ENCODE assay signal across 11 cellular contexts in the genomic region with DNA sequence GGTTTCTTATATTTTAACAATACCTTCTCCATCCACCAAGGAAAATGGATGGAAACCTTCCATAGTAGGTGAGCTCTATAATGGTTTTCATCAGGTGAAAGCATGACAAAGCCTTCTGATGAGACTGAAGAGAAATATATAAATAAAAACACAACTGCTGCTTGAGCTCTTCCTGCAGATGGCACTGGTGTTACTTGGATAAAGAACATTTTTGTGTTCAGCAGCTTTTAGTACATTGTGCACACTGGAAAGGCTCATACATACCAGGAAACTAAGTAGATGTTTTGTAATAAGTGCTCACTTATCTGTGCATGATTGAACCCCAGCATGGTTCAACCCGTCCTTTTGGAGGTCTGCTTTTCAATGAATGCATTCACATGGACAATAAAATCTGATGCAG.
DNase-seq lines count a peak whose midpoint lies in the region; ATAC-seq and TF ChIP-seq lines count a peak whose summit lies in the region.
"Had no signal": no experiment of that assay in that cellular context is flagged by ENCODE, and none has a peak within 500 bp of the region (broad histone marks: within the 10 kb centered on the region; RNA-seq: fewer than 3 reads in every experiment).

No MANE protein-coding gene starts in this region.

- H3K27me3 ChIP-seq in BJ (ENCODE audit: control insufficient read depth, insufficient read depth, low read length) (no peaks in the 10 kb centered on the region), tibial nerve (no peaks in the 10 kb centered on the region)

- 10 to 22% methylated on average over 1 of the region's 1 CpG for WGBS in tibial nerve, 2 donors

- DNase-seq in BJ (ENCODE audit: low read depth), result peak; percentile 4
- DNase-seq in Kasumi-1 (lab: John Stamatoyannopoulos, UW), result peak; percentile 64 to 75
- peak; percentile 1 for DNase-seq in amniotic epithelial cell (ENCODE audit: low read depth)
- peak; percentile 22 for DNase-seq in kidney tubule cell (ENCODE audit: low spot score)
- no peak for DNase-seq in tibial nerve (ENCODE audit: low spot score in 2 of 2)
- DNase-seq in C1 segment of cervical spinal cord (lab: John Stamatoyannopoulos, UW), result no peak
- DNase-seq in NOMO-1 (lab: John Stamatoyannopoulos, UW; ENCODE audit: unreplicated experiment in 2 of 2), result no peak
- DNase-seq: activated CD4-positive, alpha-beta memory T cell treated with anti-CD3 and anti-CD28 coated beads, Interleukin-2, amount 10 ng/mL, durations not matched to agents 7 days and 5 days; CD4-positive, CD25-positive, alpha-beta regulatory T cell; NCI-H510A had no signal

- H3K27ac ChIP-seq in tibial nerve, result no peak overlapping the region

- no peaks in the 10 kb centered on the region for H3K36me3 ChIP-seq in BJ (ENCODE audit: control insufficient read depth, insufficient read depth, low read length)
- no peaks in the 10 kb centered on the region for H3K36me3 ChIP-seq in tibial nerve

- H3K4me3 ChIP-seq in BJ (ENCODE audit: low read depth, low read length) (no peak overlapping the region), tibial nerve (no peak overlapping the region)

- no peak for ATAC-seq in HG02623 (IDR thresholded peaks at IDR 0.05; ENCODE audit: unreplicated experiment)

- no peak for TF ChIP-seq EP300 in tibial nerve (IDR thresholded peaks at IDR 0.05)

- H3K9me3 ChIP-seq in tibial nerve, result no peaks in the 10 kb centered on the region

- CTCF ChIA-PET in BJ (lab: Yijun Ruan, JAX), result interaction anchor here (0.9 kb wide), 1 partner anchor 733 kb away, joined by 4 read pairs; no protein-coding TSS in a partner anchor

- H3K4me1 ChIP-seq in tibial nerve, result no peaks in the 10 kb centered on the region

- no peak for TF ChIP-seq POLR2A in tibial nerve (IDR thresholded peaks at IDR 0.05)

- POLR2A ChIA-PET in BJ (lab: Charles Lee), result no interaction called here

- TF ChIP-seq CTCF in BJ (IDR thresholded peaks at IDR 0.05; ENCODE audit: insufficient read depth, low read depth, low read length), result peak; percentile 50
- no peak for TF ChIP-seq CTCF in tibial nerve (IDR thresholded peaks at IDR 0.05)

Comparison
In these comparisons a context has a peak if more than half of its experiments do, and no peak if none do; other contexts are left out.
1. DNase-seq: peak in BJ (single experiment), Kasumi-1 (2 of 2), amniotic epithelial cell (single experiment) and kidney tubule cell (single experiment); none in tibial nerve (0 of 2), C1 segment of cervical spinal cord (0 of 14) and NOMO-1 (0 of 2).